12 cellular contexts compared by ENCODE assay signal in genomic region chr5:155017610-155018009, GRCh38. TPM values are rescaled to one million over a fixed set of nuclear protein-coding genes. Genes with fewer than 3 reads are reported as not detected.
DNase-seq lines count a peak whose midpoint lies in the region; ATAC-seq lines count a peak whose summit lies in the region.
"Had no signal": no experiment of that assay in that cellular context is flagged by ENCODE, and none has a peak within 500 bp of the region (broad histone marks: within the 10 kb centered on the region; RNA-seq: fewer than 3 reads in every experiment).

No MANE protein-coding gene starts in this region.

- no peaks in the 10 kb centered on the region for H3K4me1 ChIP-seq in naive thymus-derived CD4-positive, alpha-beta T cell (ENCODE audit: control insufficient read depth in 2 of 2, insufficient read depth in 2 of 2, low read length in 2 of 2)

- DNase-seq in activated CD4-positive, alpha-beta T cell treated with anti-CD3 and anti-CD28 coated beads for 36 hours, result no peak
- no peak for DNase-seq in activated CD4-positive, alpha-beta T cell treated with anti-CD3 and anti-CD28 coated beads, Interleukin-2, amount 50 U/mL, for 4 hours
- DNase-seq in stimulated activated naive B cell treated with anti-CD40 and anti-IgM and Interleukin-4, amounts not matched to agents 10 μg/mL and 1 μg/mL and 100 μg/mL, for 72 hours, result no peak
- no peak for DNase-seq in NCI-H2081 treated with DMSO at 0.1 percent for 48 hours (lab: John Stamatoyannopoulos, UW)
- DNase-seq in naive thymus-derived CD4-positive, alpha-beta T cell, result no peak
- no peak for DNase-seq in cerebellum (ENCODE audit: low spot score)
- DNase-seq: activated effector memory CD4-positive, alpha-beta T cell treated with Interleukin-2 at 50 U/mL for 16 hours; dermis blood vessel endothelial cell; NCI-H345; substantia nigra had no signal

- POLR2A ChIA-PET in activated CD4-positive, alpha-beta T cell treated with anti-CD3 and anti-CD28 coated beads for 36 hours (lab: Charles Lee), result no interaction called here
- POLR2A ChIA-PET in naive thymus-derived CD4-positive, alpha-beta T cell (lab: Charles Lee), result no interaction called here

- ATAC-seq in activated CD4-positive, alpha-beta T cell treated with anti-CD3 and anti-CD28 coated beads for 36 hours, result peak; percentile 68
- ATAC-seq in HG02571 (IDR thresholded peaks at IDR 0.05; ENCODE audit: unreplicated experiment) (peak; percentile 94), HG03442 (IDR thresholded peaks at IDR 0.05; ENCODE audit: unreplicated experiment) (peak; percentile 99)
- ATAC-seq in stimulated activated naive B cell treated with anti-CD40 and anti-IgM and Interleukin-4, amounts not matched to agents 10 μg/mL and 1 μg/mL and 100 μg/mL, for 72 hours (replicated peaks), result peak; percentile 92 to 96
- no peak for ATAC-seq in naive thymus-derived CD4-positive, alpha-beta T cell

- H3K4me3 Mint-ChIP-seq in activated CD4-positive, alpha-beta T cell treated with anti-CD3 and anti-CD28 coated beads for 36 hours, result no peak overlapping the region
- no peak overlapping the region for H3K4me3 Mint-ChIP-seq in stimulated activated naive B cell treated with anti-CD40 and anti-IgM and Interleukin-4, amounts not matched to agents 10 μg/mL and 1 μg/mL and 100 μg/mL, for 72 hours
- H3K4me3 Mint-ChIP-seq in naive thymus-derived CD4-positive, alpha-beta T cell, result no peak overlapping the region

- H3K9me3 Mint-ChIP-seq in activated CD4-positive, alpha-beta T cell treated with anti-CD3 and anti-CD28 coated beads for 36 hours (ENCODE audit: low read depth), result peaks cover 1% of the 10 kb centered on the region
- peaks cover 0 to 10% of the 10 kb centered on the region in 2 donors for H3K9me3 Mint-ChIP-seq in stimulated activated naive B cell treated with anti-CD40 and anti-IgM and Interleukin-4, amounts not matched to agents 10 μg/mL and 1 μg/mL and 100 μg/mL, for 72 hours
- peaks cover 0 to 7% (median 0%) of the 10 kb centered on the region in 11 donors for H3K9me3 Mint-ChIP-seq in naive thymus-derived CD4-positive, alpha-beta T cell

- no peak overlapping the region for H3K27ac Mint-ChIP-seq in activated CD4-positive, alpha-beta T cell treated with anti-CD3 and anti-CD28 coated beads for 36 hours
- H3K27ac Mint-ChIP-seq in stimulated activated naive B cell treated with anti-CD40 and anti-IgM and Interleukin-4, amounts not matched to agents 10 μg/mL and 1 μg/mL and 100 μg/mL, for 72 hours, result no peak overlapping the region
- H3K27ac Mint-ChIP-seq in naive thymus-derived CD4-positive, alpha-beta T cell, result no peak overlapping the region

- peaks cover 3% of the 10 kb centered on the region for H3K4me1 Mint-ChIP-seq in activated CD4-positive, alpha-beta T cell treated with anti-CD3 and anti-CD28 coated beads for 36 hours
- H3K4me1 Mint-ChIP-seq in stimulated activated naive B cell treated with anti-CD40 and anti-IgM and Interleukin-4, amounts not matched to agents 10 μg/mL and 1 μg/mL and 100 μg/mL, for 72 hours, result no peaks in the 10 kb centered on the region
- no peaks in the 10 kb centered on the region for H3K4me1 Mint-ChIP-seq in naive thymus-derived CD4-positive, alpha-beta T cell

- H3K36me3 Mint-ChIP-seq in activated CD4-positive, alpha-beta T cell treated with anti-CD3 and anti-CD28 coated beads for 36 hours (ENCODE audit: low read depth), result no peaks in the 10 kb centered on the region
- no peaks in the 10 kb centered on the region for H3K36me3 Mint-ChIP-seq in stimulated activated naive B cell treated with anti-CD40 and anti-IgM and Interleukin-4, amounts not matched to agents 10 μg/mL and 1 μg/mL and 100 μg/mL, for 72 hours
- H3K36me3 Mint-ChIP-seq in naive thymus-derived CD4-positive, alpha-beta T cell, result no peaks in the 10 kb centered on the region

- CTCF ChIA-PET in activated CD4-positive, alpha-beta T cell treated with anti-CD3 and anti-CD28 coated beads for 36 hours (lab: Charles Lee), result interaction anchor here (0.7 kb wide), 1 partner anchor 27 kb away, joined by 3 read pairs; no protein-coding TSS in a partner anchor
- CTCF ChIA-PET in naive thymus-derived CD4-positive, alpha-beta T cell (lab: Charles Lee), result no interaction called here

- no peaks in the 10 kb centered on the region for H3K36me3 ChIP-seq in naive thymus-derived CD4-positive, alpha-beta T cell (ENCODE audit: control insufficient read depth in 2 of 3, insufficient read depth in 3 of 3, low read length in 3 of 3)

- no peaks in the 10 kb centered on the region for H3K27me3 ChIP-seq in naive thymus-derived CD4-positive, alpha-beta T cell (ENCODE audit: control insufficient read depth in 2 of 2, insufficient read depth in 2 of 2, low read length in 2 of 2)

- H3K27me3 Mint-ChIP-seq in activated CD4-positive, alpha-beta T cell treated with anti-CD3 and anti-CD28 coated beads for 36 hours, result peaks cover 21% of the 10 kb centered on the region
- H3K27me3 Mint-ChIP-seq in stimulated activated naive B cell treated with anti-CD40 and anti-IgM and Interleukin-4, amounts not matched to agents 10 μg/mL and 1 μg/mL and 100 μg/mL, for 72 hours, result peaks cover 15 to 18% of the 10 kb centered on the region in 2 donors
- H3K27me3 Mint-ChIP-seq in naive thymus-derived CD4-positive, alpha-beta T cell, result peaks cover 5 to 45% (median 22%) of the 10 kb centered on the region in 5 donors

- no peaks in the 10 kb centered on the region for H3K9me3 ChIP-seq in naive thymus-derived CD4-positive, alpha-beta T cell (ENCODE audit: control insufficient read depth in 2 of 3, low read length in 3 of 3)

- H3K27ac ChIP-seq in naive thymus-derived CD4-positive, alpha-beta T cell (ENCODE audit: low read depth, low read length), result no peak overlapping the region

- intact Hi-C loops in activated CD4-positive, alpha-beta T cell treated with anti-CD3 and anti-CD28 coated beads for 36 hours (cut with DNase I, micrococcal nuclease), result no loop called here
- intact Hi-C loops in naive thymus-derived CD4-positive, alpha-beta T cell (cut with micrococcal nuclease), result no loop called here

- no peak overlapping the region for H3K4me3 ChIP-seq in naive thymus-derived CD4-positive, alpha-beta T cell (ENCODE audit: low read length)

RNA-seq across cellular contexts. Expression of gene KIF4B, which starts 4.1 kb away (rescaled TPM):
- total RNA-seq in activated CD4-positive, alpha-beta T cell treated with anti-CD3 and anti-CD28 coated beads for 36 hours, result under 1 TPM; 0.05 TPM
- under 1 TPM in 1 of 5 experiments, not detected in 4; 0.10 TPM for total RNA-seq in naive thymus-derived CD4-positive, alpha-beta T cell
- not detected for polyA plus RNA-seq in naive thymus-derived CD4-positive, alpha-beta T cell
- 0.18 TPM for total RNA-seq in cerebellum
